Comparison of ENCODE assay signal across 14 cellular contexts in the genomic region with DNA sequence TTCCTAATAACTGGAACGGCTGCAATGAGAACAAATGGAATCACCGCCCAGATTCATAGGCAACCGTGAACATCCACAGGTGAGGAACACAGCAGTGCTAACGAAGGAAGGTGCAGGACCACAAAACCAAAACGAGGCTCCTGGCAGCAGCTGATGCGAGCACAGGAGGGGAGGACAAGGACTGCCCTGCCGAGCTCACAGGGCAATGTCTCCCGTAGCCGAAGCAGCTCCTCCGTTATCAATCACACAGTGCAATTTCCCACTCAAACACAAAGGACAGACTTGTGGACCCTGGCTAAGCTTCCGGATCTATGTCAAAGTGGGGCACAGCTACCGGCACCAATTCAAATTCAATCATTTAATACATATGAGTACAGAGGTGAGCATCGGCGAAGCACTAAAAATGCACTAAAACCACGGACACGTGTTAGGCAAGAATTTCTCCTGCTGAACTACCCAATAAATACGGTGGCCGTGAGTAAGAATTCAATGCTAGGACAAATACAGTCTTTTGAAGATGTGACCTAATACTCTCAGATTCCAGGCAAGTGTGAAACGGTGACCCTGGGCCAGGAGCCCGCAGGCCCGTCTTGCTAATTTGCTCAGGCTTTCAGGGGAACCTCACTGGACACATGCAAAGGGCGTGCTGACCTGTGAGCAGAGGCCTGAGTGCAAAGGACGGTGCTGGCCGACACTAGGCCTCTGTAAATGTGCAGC.
DNase-seq lines count a peak whose midpoint lies in the region; ATAC-seq, FAIRE-seq and TF ChIP-seq lines count a peak whose summit lies in the region.
"Had no signal": no experiment of that assay in that cellular context is flagged by ENCODE, and none has a peak within 500 bp of the region (broad histone marks: within the 10 kb centered on the region; RNA-seq: fewer than 3 reads in every experiment).

No MANE protein-coding gene starts in this region.

- H3K4me2 ChIP-seq in neural cell (ENCODE audit: low read length), result no peak overlapping the region

- POLR2A ChIA-PET in naive thymus-derived CD8-positive, alpha-beta T cell (lab: Charles Lee), result no interaction called here

- TF ChIP-seq EP300 in esophagus muscularis mucosa (IDR thresholded peaks at IDR 0.05), result no peak
- no peak for TF ChIP-seq EP300 in neural cell (conservative IDR thresholded peaks at IDR 0.05; ENCODE audit: poor library complexity, severe bottlenecking)

- H3K4me3 ChIP-seq in heart right ventricle (no peak overlapping the region), esophagus muscularis mucosa (no peak overlapping the region), neural cell (ENCODE audit: low read length) (peak overlapping the region; percentile 26), aorta (ENCODE audit: low read length in 2 of 2) (no peak overlapping the region)
- H3K4me3 ChIP-seq: SJSA1 had no signal

- no peak for FAIRE-seq in GM12891 (lab: Jason Lieb, UNC)
- FAIRE-seq: endometrium had no signal

- no peak for TF ChIP-seq RAD21 in neural cell (conservative IDR thresholded peaks at IDR 0.05)

- no peak overlapping the region for H2AFZ ChIP-seq in neural cell (ENCODE audit: low read depth, low read length)

- 71% methylated on average over 24 of the region's 24 CpGs for WGBS in heart right ventricle, 2 donors
- WGBS in esophagus muscularis mucosa, result 73% methylated on average over 21 of the region's 24 CpGs
- WGBS in aorta, 2 donors, result 94 to 95% methylated on average over 24 of the region's 24 CpGs

- H3K36me3 Mint-ChIP-seq in naive thymus-derived CD8-positive, alpha-beta T cell, result peaks cover 4 to 31% (median 4%) of the 10 kb centered on the region in 3 donors

- H3K9ac ChIP-seq in neural cell (ENCODE audit: low read length), result no peak overlapping the region

- H3K9me2 ChIP-seq in neural cell (ENCODE audit: insufficient read depth, low read length), result no peaks in the 10 kb centered on the region

- no peak for DNase-seq in heart right ventricle
- DNase-seq in Right ventricle myocardium superior, result no peak
- no peak for DNase-seq in esophagus muscularis mucosa (ENCODE audit: extremely low spot score)
- no peak for DNase-seq in aorta
- DNase-seq in GM12891 (ENCODE audit: insufficient read length, low spot score), result no peak
- no peak for DNase-seq in naive thymus-derived CD8-positive, alpha-beta T cell
- DNase-seq: activated CD4-positive, alpha-beta T cell treated with anti-CD3 and anti-CD28 coated beads for 4 hours; activated naive CD8-positive, alpha-beta T cell treated with anti-CD3 and anti-CD28 coated beads, Interleukin-2, amount 10 ng/mL, durations not matched to agents 7 days and 5 days; AML-193; GDM1 had no signal

- no peaks in the 10 kb centered on the region for H3K9me3 ChIP-seq in heart right ventricle
- H3K9me3 ChIP-seq in esophagus muscularis mucosa, result no peaks in the 10 kb centered on the region
- no peaks in the 10 kb centered on the region for H3K9me3 ChIP-seq in neural cell (ENCODE audit: low read length)
- no peaks in the 10 kb centered on the region for H3K9me3 ChIP-seq in aorta (ENCODE audit: control insufficient read depth, low read length)
- H3K9me3 ChIP-seq: SJSA1 had no signal

- no peaks in the 10 kb centered on the region for H3K9me3 Mint-ChIP-seq in naive thymus-derived CD8-positive, alpha-beta T cell
- H3K9me3 Mint-ChIP-seq: activated naive CD8-positive, alpha-beta T cell treated with anti-CD3 and anti-CD28 coated beads, Interleukin-2, amount 10 ng/mL, durations not matched to agents 7 days and 5 days had no signal

- H3K27ac Mint-ChIP-seq in naive thymus-derived CD8-positive, alpha-beta T cell, result peak overlapping the region in 4 of 10 donors; percentile 15 to 46 (median 24)
- H3K27ac Mint-ChIP-seq: activated naive CD8-positive, alpha-beta T cell treated with anti-CD3 and anti-CD28 coated beads, Interleukin-2, amount 10 ng/mL, durations not matched to agents 7 days and 5 days had no signal

- TF ChIP-seq POLR2A in esophagus muscularis mucosa (IDR thresholded peaks at IDR 0.05; ENCODE audit: low read depth) (no peak), GM12891 (IDR thresholded peaks at IDR 0.05; ENCODE audit: low read depth, low read length) (no peak)

- H3F3A ChIP-seq in neural cell (ENCODE audit: insufficient read depth, low read length, poor library complexity, severe bottlenecking), result no peaks in the 10 kb centered on the region

- peaks cover 0 to 2% (median 0%) of the 10 kb centered on the region in 9 donors for H3K36me3 ChIP-seq in heart right ventricle
- H3K36me3 ChIP-seq in esophagus muscularis mucosa, result no peaks in the 10 kb centered on the region
- H3K36me3 ChIP-seq in neural cell (ENCODE audit: insufficient read depth, low read length), result no peaks in the 10 kb centered on the region
- H3K36me3 ChIP-seq in aorta (ENCODE audit: control insufficient read depth in 1 of 2, insufficient read depth in 2 of 2, low read length in 1 of 2), result no peaks in the 10 kb centered on the region

- H3K4me1 ChIP-seq in heart right ventricle (peaks cover 38 to 97% (median 86%) of the 10 kb centered on the region in 9 donors), esophagus muscularis mucosa (peaks cover 80 to 91% (median 86%) of the 10 kb centered on the region in 4 donors), aorta (ENCODE audit: control insufficient read depth in 1 of 2, insufficient read depth in 2 of 2, low read length in 2 of 2) (peaks cover 8 to 10% of the 10 kb centered on the region in 2 donors)

- ATAC-seq in heart right ventricle (no peak), Right ventricle myocardium superior (ENCODE audit: poor library complexity) (no peak), aorta (ENCODE audit: low FRiP score) (peak; percentile 2), HG03520 (IDR thresholded peaks at IDR 0.05; ENCODE audit: unreplicated experiment) (no peak)
- no peak for ATAC-seq in naive thymus-derived CD8-positive, alpha-beta T cell

- peaks cover 42 to 97% (median 93%) of the 10 kb centered on the region in 4 donors for H3K4me1 Mint-ChIP-seq in naive thymus-derived CD8-positive, alpha-beta T cell

- TF ChIP-seq CTCF in heart right ventricle (IDR thresholded peaks at IDR 0.05) (no peak), esophagus muscularis mucosa (IDR thresholded peaks at IDR 0.05) (no peak), neural cell (IDR thresholded peaks at IDR 0.05; ENCODE audit: poor library complexity, severe bottlenecking) (no peak)

- H3K4me3 Mint-ChIP-seq in naive thymus-derived CD8-positive, alpha-beta T cell, result peak overlapping the region in 3 of 10 donors; percentile 22 to 49 (median 23)
- H3K4me3 Mint-ChIP-seq: activated naive CD8-positive, alpha-beta T cell treated with anti-CD3 and anti-CD28 coated beads, Interleukin-2, amount 10 ng/mL, durations not matched to agents 7 days and 5 days had no signal

- H3K27me3 ChIP-seq in heart right ventricle (no peaks in the 10 kb centered on the region), esophagus muscularis mucosa (no peaks in the 10 kb centered on the region), neural cell (ENCODE audit: insufficient read depth, low read depth, low read length) (no peaks in the 10 kb centered on the region), aorta (ENCODE audit: control insufficient read depth in 1 of 2, insufficient read depth in 2 of 2, low read length in 1 of 2) (no peaks in the 10 kb centered on the region)
- H3K27me3 ChIP-seq: SJSA1 had no signal

- no peaks in the 10 kb centered on the region for H3K27me3 Mint-ChIP-seq in naive thymus-derived CD8-positive, alpha-beta T cell
- H3K27me3 Mint-ChIP-seq: activated naive CD8-positive, alpha-beta T cell treated with anti-CD3 and anti-CD28 coated beads, Interleukin-2, amount 10 ng/mL, durations not matched to agents 7 days and 5 days had no signal

- H3K27ac ChIP-seq in heart right ventricle (peak overlapping the region in 9 of 10 donors; percentile 11 to 85 (median 57)), esophagus muscularis mucosa (replicated peaks in 1 of 4) (peak overlapping the region; percentile 59 to 67 (median 64)), neural cell (ENCODE audit: low read length) (no peak overlapping the region), aorta (ENCODE audit: low read depth in 1 of 2, low read length in 2 of 2) (no peak overlapping the region)
- H3K27ac ChIP-seq: SJSA1 had no signal

- peaks cover 17% of the 10 kb centered on the region for H3K79me2 ChIP-seq in neural cell (replicated peaks; ENCODE audit: insufficient read depth, low read length)

- intact Hi-C loops in heart right ventricle (cut with DNase I), result loop anchor here in 7 of 10 donors (2.0 to 10.0 kb wide), 6 partner anchors 58 to 71 kb away; partner anchors contain the start of gene STK24 (in 5 of the 7)
- intact Hi-C loops in Right ventricle myocardium superior (cut with DNase I), result no loop called here
- intact Hi-C loops in esophagus muscularis mucosa (cut with DNase I), result no loop called here
- intact Hi-C loops in aorta (cut with DNase I), result loop anchor here in 1 of 2 donors (5.0 kb wide), 1 partner anchor 71 kb away; the partner anchor contains the start of gene STK24

- H4K20me1 ChIP-seq in neural cell (ENCODE audit: insufficient read depth), result no peaks in the 10 kb centered on the region

TF ChIP-seq in neural cell, 6 proteins besides CTCF, POLR2A, EP300 and RAD21 (continues in another document):
- no peak for TF ChIP-seq SMC3 (conservative IDR thresholded peaks at IDR 0.05; ENCODE audit: poor library complexity)

TF ChIP-seq in GM12891, 5 proteins besides CTCF, POLR2A, EP300 and RAD21:
- no peak for TF ChIP-seq TAF1 (IDR thresholded peaks at IDR 0.05; ENCODE audit: low read depth, low read length)

Comparison
In these comparisons a context has a peak if more than half of its experiments do, and no peak if none do; other contexts are left out.
1. intact Hi-C loops: an anchor here in heart right ventricle (2.0 to 10.0 kb wide); none called in Right ventricle myocardium superior and esophagus muscularis mucosa.
2. H3K27ac ChIP-seq: peak in heart right ventricle (9 of 10) and esophagus muscularis mucosa (4 of 4); none in neural cell (single experiment) and aorta (0 of 2).